17 cellular contexts compared by ENCODE assay signal in genomic region chr12:105368047-105368646, GRCh38.
"Had no signal": no experiment of that assay in that cellular context is flagged by ENCODE, and none has a peak within 500 bp of the region (broad histone marks: within the 10 kb centered on the region; RNA-seq: fewer than 3 reads in every experiment).

No MANE protein-coding gene starts in this region.

- ATAC-seq: T-cell had no signal

- H3K27me3 ChIP-seq: adrenal gland, ascending aorta, brain microvascular endothelial cell, sigmoid colon had no signal

- H3K27me3 Mint-ChIP-seq: activated naive CD8-positive, alpha-beta T cell; T-cell; type B pancreatic cell had no signal

- H3K9me3 Mint-ChIP-seq: T-cell; T-helper 2 cell treated with Interferon-gamma antibody and Interleukin-4, amounts not matched to agents 5 μg/mL and 100 μg/mL, for 36 hours; type B pancreatic cell had no signal

- H3K27ac Mint-ChIP-seq: activated naive CD8-positive, alpha-beta T cell; T-cell; T-helper 2 cell treated with Interferon-gamma antibody and Interleukin-4, amounts not matched to agents 5 μg/mL and 100 μg/mL, for 36 hours; type B pancreatic cell had no signal

- H3K27ac ChIP-seq: adrenal gland, ascending aorta, brain microvascular endothelial cell, sigmoid colon, thoracic aorta had no signal

- H3K9me3 ChIP-seq: adrenal gland, ascending aorta, sigmoid colon, thoracic aorta had no signal

- H3K4me1 ChIP-seq: adrenal gland, sigmoid colon had no signal

- H3K36me3 ChIP-seq: adrenal gland, sigmoid colon had no signal

- H3K4me3 ChIP-seq: adrenal gland, ascending aorta, sigmoid colon, thoracic aorta had no signal

- H3K4me3 Mint-ChIP-seq: activated naive CD8-positive, alpha-beta T cell; T-cell; T-helper 2 cell treated with Interferon-gamma antibody and Interleukin-4, amounts not matched to agents 5 μg/mL and 100 μg/mL, for 36 hours; type B pancreatic cell had no signal

- H3K36me3 Mint-ChIP-seq: type B pancreatic cell had no signal

- DNase-seq: activated T-cell treated with anti-CD3 and anti-CD28 coated beads, Interleukin-2, amount 50 U/mL, for 1 hour; adrenal gland; dermis blood vessel endothelial cell; effector CD8-positive, alpha-beta T cell; erythroblast; retina; sigmoid colon; stimulated activated CD4-positive, alpha-beta T cell treated with anti-CD3 and anti-CD28 coated beads, Interleukin-2, amount 100 ng/mL, for 48 hours; stimulated activated CD8-positive, alpha-beta memory T cell treated with anti-CD3 and anti-CD28 coated beads, Interleukin-4, amount 100 ng/mL, for 48 hours; stimulated activated naive CD4-positive, alpha-beta T cell; T-cell had no signal
